ENCODE assay signal across 17 cellular contexts in genomic region chr20:32429343-32429742, GRCh38.
"Had no signal": no experiment of that assay in that cellular context is flagged by ENCODE, and none has a peak within 500 bp of the region (broad histone marks: within the 10 kb centered on the region; RNA-seq: fewer than 3 reads in every experiment).

No MANE protein-coding gene starts in this region.

- H3K4me3 ChIP-seq: pancreas, smooth muscle cell, testis had no signal

- H3K4me1 ChIP-seq: testis had no signal

- H3K27me3 ChIP-seq: pancreas, testis had no signal

- H3K27ac ChIP-seq: pancreas, testis had no signal

- ATAC-seq: activated CD8-positive, alpha-beta T cell treated with anti-CD3 and anti-CD28 coated beads for 36 hours; activated T-cell treated with anti-CD3 and anti-CD28 coated beads, Interleukin-2, amount 50 U/mL, for 72 hours; effector memory CD8-positive, alpha-beta T cell; left ventricle myocardium superior; naive thymus-derived CD4-positive, alpha-beta T cell; pancreas had no signal

- DNase-seq: activated CD8-positive, alpha-beta memory T cell treated with anti-CD3 and anti-CD28 coated beads, Interleukin-2, amount 50 U/mL, for 4 hours; activated CD8-positive, alpha-beta T cell treated with anti-CD3 and anti-CD28 coated beads for 36 hours; activated gamma-delta T cell; activated naive CD8-positive, alpha-beta T cell treated with anti-CD3 and anti-CD28 coated beads, Interleukin-2, amount 10 ng/mL, durations not matched to agents 7 days and 5 days; activated T-cell treated with anti-CD3 and anti-CD28 coated beads, Interleukin-2, amount 50 U/mL, for 72 hours; amygdala; effector memory CD8-positive, alpha-beta T cell; foreskin fibroblast; left ventricle myocardium superior; mesendoderm; naive thymus-derived CD4-positive, alpha-beta T cell; pancreas; stimulated activated CD4-positive, alpha-beta T cell treated with anti-CD3 and anti-CD28 coated beads, Interleukin-4, amount 100 ng/mL, for 1 hour; SW 1271; T-helper 2 cell; testis had no signal

- H3K9me3 ChIP-seq: pancreas, testis had no signal
